1 cellular context compared by ENCODE assay signal in the genomic region with DNA sequence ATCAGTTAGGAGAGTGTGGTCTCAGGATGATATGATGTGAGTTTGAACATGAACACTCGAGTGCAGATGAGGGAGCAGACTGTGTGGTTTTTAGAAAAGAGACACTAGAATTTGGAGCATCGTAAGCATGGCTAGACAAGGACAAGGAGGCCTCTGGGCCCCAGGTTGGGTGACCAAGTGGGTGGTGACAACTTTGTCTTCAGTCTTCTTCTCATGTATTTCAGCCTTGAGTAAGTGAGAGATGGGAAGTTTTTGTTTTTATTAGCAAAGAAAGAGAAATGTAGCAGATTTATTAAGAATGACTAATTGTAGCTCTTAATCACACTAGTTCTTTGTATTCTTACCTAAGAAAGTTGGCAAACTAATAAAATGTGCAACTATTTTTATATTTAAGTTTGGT.
TF ChIP-seq lines count a peak whose summit lies in the region.

No MANE protein-coding gene starts in this region.

TF ChIP-seq in WTC11, 78 proteins besides CTCF, POLR2A, EP300 and RAD21 (continued from another document):
- TF ChIP-seq, protein P1, sequence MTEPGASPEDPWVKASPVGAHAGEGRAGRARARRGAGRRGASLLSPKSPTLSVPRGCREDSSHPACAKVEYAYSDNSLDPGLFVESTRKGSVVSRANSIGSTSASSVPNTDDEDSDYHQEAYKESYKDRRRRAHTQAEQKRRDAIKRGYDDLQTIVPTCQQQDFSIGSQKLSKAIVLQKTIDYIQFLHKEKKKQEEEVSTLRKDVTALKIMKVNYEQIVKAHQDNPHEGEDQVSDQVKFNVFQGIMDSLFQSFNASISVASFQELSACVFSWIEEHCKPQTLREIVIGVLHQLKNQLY (CRISPR knock-in tag; IDR thresholded peaks at IDR 0.05) = no peak
- no peak for TF ChIP-seq TEAD4 (CRISPR knock-in tag; IDR thresholded peaks at IDR 0.05)
